ENCODE assay signal across 8 cellular contexts in genomic region chr3:32432711-32433530, GRCh38. TPM values are rescaled to one million over a fixed set of nuclear protein-coding genes. Genes with fewer than 3 reads are reported as not detected.
DNase-seq lines count a peak whose midpoint lies in the region; ATAC-seq and TF ChIP-seq lines count a peak whose summit lies in the region.

No MANE protein-coding gene starts in this region.

- H3K4me1 ChIP-seq in tibial nerve: peaks cover 0 to 21% (median 11%) of the 10 kb centered on the region in 4 donors

- no peak for TF ChIP-seq CTCF in tibial nerve (IDR thresholded peaks at IDR 0.05)

- TF ChIP-seq EP300 in tibial nerve (IDR thresholded peaks at IDR 0.05): no peak

- peak; percentile 63 for DNase-seq in natural killer cell treated with Interleukin-12 subunit alpha and Interleukin-12 subunit beta and Interleukin-15 and Interleukin-18, amount 100 ng/mL, for 72 hours (ENCODE audit: low spot score)
- DNase-seq in tibial nerve (ENCODE audit: low spot score in 2 of 2) (no peak), caudate nucleus (lab: John Stamatoyannopoulos, UW) (no peak), T1000 (lab: John Stamatoyannopoulos, UW) (no peak), NCI-H1048 (lab: John Stamatoyannopoulos, UW) (no peak)

- H3K27me3 Mint-ChIP-seq in T-helper 1 cell treated with Interleukin-12 subunit alpha and Interleukin-12 subunit beta and Interleukin-4 antibody, amounts not matched to agents 30 μg/mL and 1 μg/mL, for 36 hours (ENCODE audit: low read depth): no peaks in the 10 kb centered on the region
- no peaks in the 10 kb centered on the region for H3K27me3 Mint-ChIP-seq in natural killer cell treated with Interleukin-12 subunit alpha and Interleukin-12 subunit beta and Interleukin-15 and Interleukin-18, amount 100 ng/mL, for 72 hours

- no peaks in the 10 kb centered on the region for H3K27me3 ChIP-seq in tibial nerve

- H3K36me3 ChIP-seq in tibial nerve: no peaks in the 10 kb centered on the region

- peak overlapping the region; percentile 74 for H3K4me3 Mint-ChIP-seq in T-helper 1 cell treated with Interleukin-12 subunit alpha and Interleukin-12 subunit beta and Interleukin-4 antibody, amounts not matched to agents 30 μg/mL and 1 μg/mL, for 36 hours
- peak overlapping the region; percentile 83 for H3K4me3 Mint-ChIP-seq in natural killer cell treated with Interleukin-12 subunit alpha and Interleukin-12 subunit beta and Interleukin-15 and Interleukin-18, amount 100 ng/mL, for 72 hours

- no peak for TF ChIP-seq POLR2A in tibial nerve (IDR thresholded peaks at IDR 0.05)

- ATAC-seq in GM18517 (IDR thresholded peaks at IDR 0.05; ENCODE audit: unreplicated experiment) (peak; percentile 43), HG02678 (IDR thresholded peaks at IDR 0.05; ENCODE audit: unreplicated experiment) (peak; percentile 42)
- peak; percentile 67 to 77 for ATAC-seq in natural killer cell treated with Interleukin-12 subunit alpha and Interleukin-12 subunit beta and Interleukin-15 and Interleukin-18, amount 100 ng/mL, for 72 hours

- H3K4me3 ChIP-seq in tibial nerve: no peak overlapping the region

- no peaks in the 10 kb centered on the region for H3K9me3 ChIP-seq in tibial nerve

- H3K9me3 Mint-ChIP-seq in T-helper 1 cell treated with Interleukin-12 subunit alpha and Interleukin-12 subunit beta and Interleukin-4 antibody, amounts not matched to agents 30 μg/mL and 1 μg/mL, for 36 hours: no peaks in the 10 kb centered on the region
- no peaks in the 10 kb centered on the region for H3K9me3 Mint-ChIP-seq in natural killer cell treated with Interleukin-12 subunit alpha and Interleukin-12 subunit beta and Interleukin-15 and Interleukin-18, amount 100 ng/mL, for 72 hours

- H3K36me3 Mint-ChIP-seq in T-helper 1 cell treated with Interleukin-12 subunit alpha and Interleukin-12 subunit beta and Interleukin-4 antibody, amounts not matched to agents 30 μg/mL and 1 μg/mL, for 36 hours (ENCODE audit: low read depth): peaks cover 12% of the 10 kb centered on the region
- H3K36me3 Mint-ChIP-seq in natural killer cell treated with Interleukin-12 subunit alpha and Interleukin-12 subunit beta and Interleukin-15 and Interleukin-18, amount 100 ng/mL, for 72 hours: no peaks in the 10 kb centered on the region

- peaks cover 66% of the 10 kb centered on the region for H3K4me1 Mint-ChIP-seq in T-helper 1 cell treated with Interleukin-12 subunit alpha and Interleukin-12 subunit beta and Interleukin-4 antibody, amounts not matched to agents 30 μg/mL and 1 μg/mL, for 36 hours (ENCODE audit: low read depth)
- peaks cover 54 to 65% of the 10 kb centered on the region in 2 donors for H3K4me1 Mint-ChIP-seq in natural killer cell treated with Interleukin-12 subunit alpha and Interleukin-12 subunit beta and Interleukin-15 and Interleukin-18, amount 100 ng/mL, for 72 hours (ENCODE audit: low read depth in 2 of 2)

- H3K27ac ChIP-seq in tibial nerve (peak overlapping the region in 2 of 4 donors; percentile 6 to 48), caudate nucleus (ENCODE audit: low read depth, low read length) (no peak overlapping the region)

- 90 to 91% methylated on average over 12 of the region's 12 CpGs for WGBS in tibial nerve, 2 donors

- H3K27ac Mint-ChIP-seq in T-helper 1 cell treated with Interleukin-12 subunit alpha and Interleukin-12 subunit beta and Interleukin-4 antibody, amounts not matched to agents 30 μg/mL and 1 μg/mL, for 36 hours: peak overlapping the region; percentile 97
- peak overlapping the region; percentile 89 to 91 for H3K27ac Mint-ChIP-seq in natural killer cell treated with Interleukin-12 subunit alpha and Interleukin-12 subunit beta and Interleukin-15 and Interleukin-18, amount 100 ng/mL, for 72 hours

RNA-seq across cellular contexts. Expression of gene CMTM7, which starts 41.3 kb away (rescaled TPM):
- total RNA-seq in natural killer cell treated with Interleukin-12 subunit alpha and Interleukin-12 subunit beta and Interleukin-15 and Interleukin-18, amount 100 ng/mL, for 72 hours: 10 to 100 TPM; 17.5 to 34.5 TPM
- total RNA-seq in tibial nerve: 10 to 100 TPM; 10.4 to 47.4 (median 19.5) TPM
